Comparison of ENCODE assay signal across 2 cellular contexts in the genomic region with DNA sequence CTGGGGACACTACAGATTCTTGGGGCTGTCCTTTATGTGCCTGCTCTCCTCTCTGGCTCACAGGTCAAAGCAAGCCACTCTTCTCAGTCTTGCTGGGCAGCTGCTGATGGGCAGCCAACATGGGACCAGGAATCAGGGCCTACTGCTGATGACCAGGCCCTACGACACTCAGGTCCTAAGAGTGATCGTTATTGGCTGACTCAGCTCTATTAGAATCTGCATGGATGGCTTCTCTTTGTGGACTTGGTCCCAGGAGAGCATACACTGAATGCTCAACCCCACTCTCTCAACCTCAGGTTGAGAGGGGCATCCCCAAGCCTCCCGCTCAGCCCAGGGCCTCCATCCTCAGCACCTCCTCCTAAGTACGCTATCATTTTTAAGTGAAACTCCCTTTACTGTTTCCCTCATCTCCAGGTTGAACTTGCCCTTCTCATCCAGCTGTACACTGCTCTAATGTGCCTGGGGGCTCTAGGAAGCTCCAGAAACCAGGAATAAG.
TF ChIP-seq lines count a peak whose summit lies in the region.

No MANE protein-coding gene starts in this region.

TF ChIP-seq in A549, 52 proteins besides CTCF, POLR2A, EP300 and RAD21:
- TF ChIP-seq MAFK (IDR thresholded peaks at IDR 0.05; ENCODE audit: partially characterized antibody): peak; percentile 85
- TF ChIP-seq EHF (CRISPR knock-in tag; IDR thresholded peaks at IDR 0.05): no peak
- TF ChIP-seq, protein P1, sequence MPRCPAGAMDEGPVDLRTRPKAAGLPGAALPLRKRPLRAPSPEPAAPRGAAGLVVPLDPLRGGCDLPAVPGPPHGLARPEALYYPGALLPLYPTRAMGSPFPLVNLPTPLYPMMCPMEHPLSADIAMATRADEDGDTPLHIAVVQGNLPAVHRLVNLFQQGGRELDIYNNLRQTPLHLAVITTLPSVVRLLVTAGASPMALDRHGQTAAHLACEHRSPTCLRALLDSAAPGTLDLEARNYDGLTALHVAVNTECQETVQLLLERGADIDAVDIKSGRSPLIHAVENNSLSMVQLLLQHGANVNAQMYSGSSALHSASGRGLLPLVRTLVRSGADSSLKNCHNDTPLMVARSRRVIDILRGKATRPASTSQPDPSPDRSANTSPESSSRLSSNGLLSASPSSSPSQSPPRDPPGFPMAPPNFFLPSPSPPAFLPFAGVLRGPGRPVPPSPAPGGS (IDR thresholded peaks at IDR 0.05): no peak

TF ChIP-seq in IMR-90, 13 proteins besides CTCF, POLR2A, EP300 and RAD21:
- TF ChIP-seq MAFK (IDR thresholded peaks at IDR 0.05; ENCODE audit: low read depth, low read length) (peak; percentile 77), SMC3 (IDR thresholded peaks at IDR 0.05; ENCODE audit: low read depth, low read length) (no peak)
